Comparison of ENCODE assay signal across 8 cellular contexts in genomic region chr10:98467506-98468318, GRCh38. TPM values are rescaled to one million over a fixed set of nuclear protein-coding genes. Genes with fewer than 3 reads are reported as not detected.
DNase-seq lines count a peak whose midpoint lies in the region; ATAC-seq and TF ChIP-seq lines count a peak whose summit lies in the region.

No MANE protein-coding gene starts in this region.

- peak overlapping the region; percentile 9 for H3K27ac ChIP-seq in CD8-positive, alpha-beta T cell (ENCODE audit: low read depth, low read length)
- H3K27ac ChIP-seq in mesodermal cell (ENCODE audit: low read depth, low read length, severe bottlenecking): no peak overlapping the region

- peak; percentile 76 for TF ChIP-seq CTCF in CD8-positive, alpha-beta T cell (IDR thresholded peaks at IDR 0.05)
- TF ChIP-seq CTCF in endothelial cell (IDR thresholded peaks at IDR 0.05; ENCODE audit: unreplicated experiment): peak; percentile 78

- 12 to 17% methylated on average over 39 to 42 of the region's 44 CpGs for WGBS in mesodermal cell (ENCODE audit: insufficient coverage in 2 of 2), 2 experiments

- DNase-seq in CD8-positive, alpha-beta T cell: peak; percentile 26 to 79 (median 61)
- DNase-seq in NCI-H82 (lab: John Stamatoyannopoulos, UW): peak; percentile 88
- DNase-seq in activated CD8-positive, alpha-beta memory T cell treated with anti-CD3 and anti-CD28 coated beads for 1 hour (ENCODE audit: extremely low read depth in 1 of 2, low read depth in 1 of 2): peak; percentile 16 to 42
- peak; percentile 43 for DNase-seq in endothelial cell (ENCODE audit: low spot score)
- peak; percentile 27 for DNase-seq in stimulated activated CD8-positive, alpha-beta memory T cell treated with anti-CD3 and anti-CD28 coated beads, Interleukin-12 subunit alpha, Interleukin-12 subunit beta, amount 100 ng/mL, for 4 hours (ENCODE audit: low read depth)

- no peaks in the 10 kb centered on the region for H3K9me3 Mint-ChIP-seq in CD8-positive, alpha-beta T cell
- no peaks in the 10 kb centered on the region for H3K9me3 Mint-ChIP-seq in endothelial cell (ENCODE audit: unreplicated experiment)

- no peaks in the 10 kb centered on the region for H3K27me3 ChIP-seq in CD8-positive, alpha-beta T cell (ENCODE audit: insufficient read depth, low read length)

- H3K36me3 ChIP-seq in CD8-positive, alpha-beta T cell (ENCODE audit: insufficient read depth, low read length): no peaks in the 10 kb centered on the region
- H3K36me3 ChIP-seq in mesodermal cell (ENCODE audit: control insufficient read depth, insufficient read depth, low read length): no peaks in the 10 kb centered on the region

- H3K27me3 Mint-ChIP-seq in CD8-positive, alpha-beta T cell (ENCODE audit: low read depth): no peaks in the 10 kb centered on the region
- H3K27me3 Mint-ChIP-seq in endothelial cell (ENCODE audit: unreplicated experiment): peaks cover 8% of the 10 kb centered on the region

- CTCF ChIA-PET in CD8-positive, alpha-beta T cell (lab: Charles Lee): interaction anchor here (0.6 to 3.5 kb wide), 33 partner anchors 10 to 1145 kb away, joined by 3 to 31 read pairs (median 4); no protein-coding TSS in a partner anchor

- POLR2A ChIA-PET in CD8-positive, alpha-beta T cell (lab: Charles Lee): interaction anchor here (0.5 to 1.5 kb wide), 5 partner anchors 11 to 250 kb away, joined by 3 to 5 read pairs (median 3); no protein-coding TSS in a partner anchor

- no peaks in the 10 kb centered on the region for H3K9me3 ChIP-seq in CD8-positive, alpha-beta T cell (ENCODE audit: low read length)
- no peaks in the 10 kb centered on the region for H3K9me3 ChIP-seq in mesodermal cell (ENCODE audit: control insufficient read depth, low read length)

- peaks cover 9% of the 10 kb centered on the region for H3K4me1 Mint-ChIP-seq in CD8-positive, alpha-beta T cell (ENCODE audit: low read depth)
- peaks cover 16% of the 10 kb centered on the region for H3K4me1 Mint-ChIP-seq in endothelial cell (ENCODE audit: unreplicated experiment)

- H3K4me3 Mint-ChIP-seq in CD8-positive, alpha-beta T cell: peak overlapping the region; percentile 97
- H3K4me3 Mint-ChIP-seq in endothelial cell (ENCODE audit: unreplicated experiment): peak overlapping the region; percentile 86

- H3K4me3 ChIP-seq in CD8-positive, alpha-beta T cell (ENCODE audit: low read depth, low read length): peak overlapping the region; percentile 77
- peak overlapping the region; percentile 38 for H3K4me3 ChIP-seq in mesodermal cell (ENCODE audit: extremely low read depth, insufficient read depth, low read length, poor library complexity, severe bottlenecking)

- H3K36me3 Mint-ChIP-seq in CD8-positive, alpha-beta T cell: peaks cover 2% of the 10 kb centered on the region
- no peaks in the 10 kb centered on the region for H3K36me3 Mint-ChIP-seq in endothelial cell (ENCODE audit: low read depth, unreplicated experiment)

- peaks cover 6% of the 10 kb centered on the region for H3K4me1 ChIP-seq in CD8-positive, alpha-beta T cell (ENCODE audit: insufficient read depth, low read length)
- H3K4me1 ChIP-seq in mesodermal cell (ENCODE audit: control insufficient read depth, insufficient read depth, low read length, poor library complexity, severe bottlenecking): peaks cover 10% of the 10 kb centered on the region

- H3K27ac Mint-ChIP-seq in CD8-positive, alpha-beta T cell: peak overlapping the region; percentile 90
- no peak overlapping the region for H3K27ac Mint-ChIP-seq in endothelial cell (ENCODE audit: unreplicated experiment)

- intact Hi-C loops in CD8-positive, alpha-beta T cell (cut with DNase I, micrococcal nuclease): loop anchor here (1.0 to 10.0 kb wide), 7 partner anchors 21 to 1580 kb away; partner anchors contain the start of genes GOT1 (in 1 of the 2) and HPS1 (in 1 of the 2)

- ATAC-seq in CD8-positive, alpha-beta T cell: peak; percentile 95
- ATAC-seq in GM19397 (IDR thresholded peaks at IDR 0.05; ENCODE audit: unreplicated experiment) (peak; percentile 91), HG03469 (IDR thresholded peaks at IDR 0.05; ENCODE audit: unreplicated experiment) (peak; percentile 75)

RNA-seq across cellular contexts. Expression of gene HPS1, which starts 21.0 kb away (rescaled TPM):
- total RNA-seq in CD8-positive, alpha-beta T cell: 10 to 100 TPM; 54.1 to 54.3 TPM
- 30.6 TPM for total RNA-seq in endothelial cell (ENCODE audit: unreplicated experiment)
- polyA plus RNA-seq in mesodermal cell (2013, experiment 1 of 2): 31.4 TPM
- polyA plus RNA-seq in mesodermal cell (2013, experiment 2 of 2): 28.4 TPM

RNA-seq across cellular contexts. Expression of gene PYROXD2, which starts 52.7 kb away (rescaled TPM):
- 10 to 100 TPM in 1 of 2 experiments, 1 to 10 TPM in 1; 7.4 to 10.9 TPM for total RNA-seq in CD8-positive, alpha-beta T cell
- 5.8 TPM for total RNA-seq in endothelial cell (ENCODE audit: unreplicated experiment)
- 16.0 TPM for polyA plus RNA-seq in mesodermal cell (2013, experiment 1 of 2)
- polyA plus RNA-seq in mesodermal cell (2013, experiment 2 of 2): 9.9 TPM

Comparison
In these comparisons a context has a peak if more than half of its experiments do, and no peak if none do; other contexts are left out.
1. DNase-seq: peak in every context shown above with its lines; median percentile 88 in NCI-H82; 61 in CD8-positive, alpha-beta T cell; 43 in endothelial cell; 29 in activated CD8-positive, alpha-beta memory T cell treated with anti-CD3 and anti-CD28 coated beads for 1 hour; 27 in stimulated activated CD8-positive, alpha-beta memory T cell treated with anti-CD3 and anti-CD28 coated beads, Interleukin-12 subunit alpha, Interleukin-12 subunit beta, amount 100 ng/mL, for 4 hours.